Comparison of ENCODE assay signal across 1 cellular context in the genomic region with DNA sequence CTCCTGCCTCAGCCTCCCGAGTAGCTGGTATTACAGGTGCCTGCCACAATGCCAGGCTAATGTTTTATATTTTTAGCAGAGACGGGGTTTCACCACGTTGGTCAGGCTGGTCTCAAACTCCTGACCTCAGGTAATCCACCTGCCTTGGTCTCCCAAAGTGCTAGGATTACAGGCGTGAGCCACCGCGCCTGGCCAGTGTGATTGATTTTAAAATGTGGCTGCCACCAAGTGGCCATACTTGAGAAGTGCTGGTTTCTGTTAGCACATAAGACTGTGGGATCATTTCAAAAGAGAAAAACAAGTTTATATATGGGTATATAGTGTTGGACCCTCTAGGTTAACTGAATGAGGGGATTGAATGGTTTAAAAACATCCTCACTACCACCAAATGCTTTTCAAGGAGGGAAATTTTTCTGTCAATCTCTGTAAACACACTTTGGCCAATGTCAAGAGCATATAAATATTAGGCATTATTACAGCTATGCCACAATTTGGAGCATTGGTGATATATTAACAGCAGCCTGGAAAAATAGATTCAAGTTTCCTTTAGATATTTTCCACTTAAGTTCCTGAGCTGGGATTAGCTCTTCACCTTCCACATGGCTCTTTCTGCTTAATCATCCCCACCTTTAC.
TF ChIP-seq lines count a peak whose summit lies in the region.

No MANE protein-coding gene starts in this region.

TF ChIP-seq in GM12878, 131 proteins besides CTCF, POLR2A, EP300 and RAD21:
- no peak for TF ChIP-seq BCLAF1 (IDR thresholded peaks at IDR 0.05)
- TF ChIP-seq, protein P1, sequence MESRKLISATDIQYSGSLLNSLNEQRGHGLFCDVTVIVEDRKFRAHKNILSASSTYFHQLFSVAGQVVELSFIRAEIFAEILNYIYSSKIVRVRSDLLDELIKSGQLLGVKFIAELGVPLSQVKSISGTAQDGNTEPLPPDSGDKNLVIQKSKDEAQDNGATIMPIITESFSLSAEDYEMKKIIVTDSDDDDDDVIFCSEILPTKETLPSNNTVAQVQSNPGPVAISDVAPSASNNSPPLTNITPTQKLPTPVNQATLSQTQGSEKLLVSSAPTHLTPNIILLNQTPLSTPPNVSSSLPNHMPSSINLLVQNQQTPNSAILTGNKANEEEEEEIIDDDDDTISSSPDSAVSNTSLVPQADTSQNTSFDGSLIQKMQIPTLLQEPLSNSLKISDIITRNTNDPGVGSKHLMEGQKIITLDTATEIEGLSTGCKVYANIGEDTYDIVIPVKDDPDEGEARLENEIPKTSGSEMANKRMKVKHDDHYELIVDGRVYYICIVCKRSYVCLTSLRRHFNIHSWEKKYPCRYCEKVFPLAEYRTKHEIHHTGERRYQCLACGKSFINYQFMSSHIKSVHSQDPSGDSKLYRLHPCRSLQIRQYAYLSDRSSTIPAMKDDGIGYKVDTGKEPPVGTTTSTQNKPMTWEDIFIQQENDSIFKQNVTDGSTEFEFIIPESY (IDR thresholded peaks at IDR 0.05) = 0 out of 2 replicates have a peak, but pooled peaks have one; percentile 33
- TF ChIP-seq STAT1 (conservative IDR thresholded peaks at IDR 0.05) = no peak
- no peak for TF ChIP-seq FOXM1 (IDR thresholded peaks at IDR 0.05; ENCODE audit: low read depth, low read length)
- TF ChIP-seq PAX8 (IDR thresholded peaks at IDR 0.05) = no peak
- no peak for TF ChIP-seq POLR2AphosphoS2 (IDR thresholded peaks at IDR 0.05; ENCODE audit: low read depth, low read length)
- no peak for TF ChIP-seq EZH2 (IDR thresholded peaks at IDR 0.05; ENCODE audit: borderline replicate concordance, control insufficient read depth, low read depth, low read length)
- TF ChIP-seq, protein P2, sequence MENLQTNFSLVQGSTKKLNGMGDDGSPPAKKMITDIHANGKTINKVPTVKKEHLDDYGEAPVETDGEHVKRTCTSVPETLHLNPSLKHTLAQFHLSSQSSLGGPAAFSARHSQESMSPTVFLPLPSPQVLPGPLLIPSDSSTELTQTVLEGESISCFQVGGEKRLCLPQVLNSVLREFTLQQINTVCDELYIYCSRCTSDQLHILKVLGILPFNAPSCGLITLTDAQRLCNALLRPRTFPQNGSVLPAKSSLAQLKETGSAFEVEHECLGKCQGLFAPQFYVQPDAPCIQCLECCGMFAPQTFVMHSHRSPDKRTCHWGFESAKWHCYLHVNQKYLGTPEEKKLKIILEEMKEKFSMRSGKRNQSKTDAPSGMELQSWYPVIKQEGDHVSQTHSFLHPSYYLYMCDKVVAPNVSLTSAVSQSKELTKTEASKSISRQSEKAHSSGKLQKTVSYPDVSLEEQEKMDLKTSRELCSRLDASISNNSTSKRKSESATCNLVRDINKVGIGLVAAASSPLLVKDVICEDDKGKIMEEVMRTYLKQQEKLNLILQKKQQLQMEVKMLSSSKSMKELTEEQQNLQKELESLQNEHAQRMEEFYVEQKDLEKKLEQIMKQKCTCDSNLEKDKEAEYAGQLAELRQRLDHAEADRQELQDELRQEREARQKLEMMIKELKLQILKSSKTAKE (IDR thresholded peaks at IDR 0.05; ENCODE audit: low read depth, poor library complexity, severe bottlenecking) = no peak
- TF ChIP-seq GATAD2B (conservative IDR thresholded peaks at IDR 0.05; ENCODE audit: low read depth) = no peak
- TF ChIP-seq ZBED1 (IDR thresholded peaks at IDR 0.05; ENCODE audit: borderline replicate concordance) = no peak
- no peak for TF ChIP-seq ZNF384 (IDR thresholded peaks at IDR 0.05; ENCODE audit: borderline replicate concordance, low read depth, low read length)
- TF ChIP-seq HDGF (IDR thresholded peaks at IDR 0.05) = peak; percentile 68; the same call in 1 of the 2 replicates
- no peak for TF ChIP-seq RELB (IDR thresholded peaks at IDR 0.05; ENCODE audit: low read depth)
- TF ChIP-seq EGR1 (IDR thresholded peaks at IDR 0.05; ENCODE audit: borderline replicate concordance in 1 of 2, low read depth in 2 of 2, low read length in 2 of 2) = no peak
- TF ChIP-seq, protein P3, sequence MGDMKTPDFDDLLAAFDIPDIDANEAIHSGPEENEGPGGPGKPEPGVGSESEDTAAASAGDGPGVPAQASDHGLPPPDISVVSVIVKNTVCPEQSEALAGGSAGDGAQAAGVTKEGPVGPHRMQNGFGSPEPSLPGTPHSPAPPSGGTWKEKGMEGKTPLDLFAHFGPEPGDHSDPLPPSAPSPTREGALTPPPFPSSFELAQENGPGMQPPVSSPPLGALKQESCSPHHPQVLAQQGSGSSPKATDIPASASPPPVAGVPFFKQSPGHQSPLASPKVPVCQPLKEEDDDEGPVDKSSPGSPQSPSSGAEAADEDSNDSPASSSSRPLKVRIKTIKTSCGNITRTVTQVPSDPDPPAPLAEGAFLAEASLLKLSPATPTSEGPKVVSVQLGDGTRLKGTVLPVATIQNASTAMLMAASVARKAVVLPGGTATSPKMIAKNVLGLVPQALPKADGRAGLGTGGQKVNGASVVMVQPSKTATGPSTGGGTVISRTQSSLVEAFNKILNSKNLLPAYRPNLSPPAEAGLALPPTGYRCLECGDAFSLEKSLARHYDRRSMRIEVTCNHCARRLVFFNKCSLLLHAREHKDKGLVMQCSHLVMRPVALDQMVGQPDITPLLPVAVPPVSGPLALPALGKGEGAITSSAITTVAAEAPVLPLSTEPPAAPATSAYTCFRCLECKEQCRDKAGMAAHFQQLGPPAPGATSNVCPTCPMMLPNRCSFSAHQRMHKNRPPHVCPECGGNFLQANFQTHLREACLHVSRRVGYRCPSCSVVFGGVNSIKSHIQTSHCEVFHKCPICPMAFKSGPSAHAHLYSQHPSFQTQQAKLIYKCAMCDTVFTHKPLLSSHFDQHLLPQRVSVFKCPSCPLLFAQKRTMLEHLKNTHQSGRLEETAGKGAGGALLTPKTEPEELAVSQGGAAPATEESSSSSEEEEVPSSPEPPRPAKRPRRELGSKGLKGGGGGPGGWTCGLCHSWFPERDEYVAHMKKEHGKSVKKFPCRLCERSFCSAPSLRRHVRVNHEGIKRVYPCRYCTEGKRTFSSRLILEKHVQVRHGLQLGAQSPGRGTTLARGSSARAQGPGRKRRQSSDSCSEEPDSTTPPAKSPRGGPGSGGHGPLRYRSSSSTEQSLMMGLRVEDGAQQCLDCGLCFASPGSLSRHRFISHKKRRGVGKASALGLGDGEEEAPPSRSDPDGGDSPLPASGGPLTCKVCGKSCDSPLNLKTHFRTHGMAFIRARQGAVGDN (IDR thresholded peaks at IDR 0.05) = no peak
- no peak for TF ChIP-seq POU2F2 (IDR thresholded peaks at IDR 0.05; ENCODE audit: borderline replicate concordance, low read depth, low read length)
